8 cellular contexts compared by ENCODE assay signal in the genomic region with DNA sequence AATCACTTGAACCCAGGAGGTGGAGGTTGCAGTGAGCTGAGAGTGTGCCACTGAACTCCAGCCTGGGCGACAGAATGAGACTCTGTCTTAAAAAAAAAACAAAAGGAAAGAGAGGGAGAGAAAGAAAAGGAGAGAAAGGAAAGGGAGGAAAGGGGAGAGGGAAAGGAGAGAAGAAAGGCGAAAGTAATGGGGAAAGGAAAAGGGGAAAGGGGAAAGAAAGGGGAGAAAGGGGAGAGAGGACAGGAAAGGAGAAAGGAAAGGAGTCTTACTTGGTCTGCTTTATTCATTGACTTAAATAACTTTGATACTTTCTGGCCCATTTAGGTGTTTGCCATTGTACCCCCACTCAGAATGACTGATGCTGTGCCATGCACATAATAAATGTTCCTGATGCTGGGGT.
"Had no signal": no experiment of that assay in that cellular context is flagged by ENCODE, and none has a peak within 500 bp of the region (broad histone marks: within the 10 kb centered on the region; RNA-seq: fewer than 3 reads in every experiment).

No MANE protein-coding gene starts in this region.

- H3K9me3 Mint-ChIP-seq: IgD-negative memory B cell had no signal

- H3K4me3 ChIP-seq: GM23248, HAP-1 had no signal

- FAIRE-seq: HTR-8/SVneo had no signal

- H3K27ac ChIP-seq: GM23248, KMS-11 had no signal

- H3K4me2 ChIP-seq: KMS-11 had no signal

- H3K27me3 Mint-ChIP-seq: IgD-negative memory B cell had no signal

- H3K4me1 ChIP-seq: HAP-1 had no signal

- H3K4me3 Mint-ChIP-seq: IgD-negative memory B cell had no signal

- DNase-seq: GM23248, GOT3, H7 had no signal

- H3K9ac ChIP-seq: GM23248, KMS-11 had no signal

- H3K9me3 ChIP-seq: HAP-1 had no signal

- H2AFZ ChIP-seq: GM23248 had no signal

- ATAC-seq: HCT116 had no signal
